1 cellular context compared by ENCODE assay signal in the genomic region with DNA sequence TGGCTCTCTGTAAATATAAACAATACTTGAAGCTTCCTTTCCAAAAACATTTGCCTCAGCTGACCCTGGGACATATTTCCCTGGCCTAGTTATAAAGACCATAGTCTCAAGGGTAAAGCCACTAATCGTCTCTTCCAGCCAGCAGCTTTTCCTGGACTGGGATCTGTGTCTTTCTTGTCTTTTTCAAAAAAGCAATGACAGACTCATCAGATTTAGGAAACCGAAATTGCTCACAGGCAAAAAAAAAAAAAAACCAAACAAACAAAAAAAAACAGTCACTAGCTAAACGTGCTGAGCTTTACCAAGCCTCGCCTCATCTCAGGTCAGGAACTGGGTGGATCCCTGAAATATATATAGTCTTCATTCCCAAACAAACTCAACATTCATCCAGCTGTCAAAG.
TF ChIP-seq lines count a peak whose summit lies in the region.

No MANE protein-coding gene starts in this region.

TF ChIP-seq in endothelial cell of umbilical vein, 7 proteins besides CTCF, POLR2A, EP300 and RAD21 (continued from another document):
- no peak for TF ChIP-seq MYC (IDR thresholded peaks at IDR 0.05; ENCODE audit: low read depth, low read length)
- TF ChIP-seq, protein P1, sequence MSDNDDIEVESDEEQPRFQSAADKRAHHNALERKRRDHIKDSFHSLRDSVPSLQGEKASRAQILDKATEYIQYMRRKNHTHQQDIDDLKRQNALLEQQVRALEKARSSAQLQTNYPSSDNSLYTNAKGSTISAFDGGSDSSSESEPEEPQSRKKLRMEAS (IDR thresholded peaks at IDR 0.05; ENCODE audit: insufficient read depth, insufficient read length) = no peak
